9 cellular contexts compared by ENCODE assay signal in genomic region chr9:15299374-15299939, GRCh38. TPM values are rescaled to one million over a fixed set of nuclear protein-coding genes. Genes with fewer than 3 reads are reported as not detected.
DNase-seq lines count a peak whose midpoint lies in the region; ATAC-seq and TF ChIP-seq lines count a peak whose summit lies in the region.
"Had no signal": no experiment of that assay in that cellular context is flagged by ENCODE, and none has a peak within 500 bp of the region (broad histone marks: within the 10 kb centered on the region; RNA-seq: fewer than 3 reads in every experiment).

No MANE protein-coding gene starts in this region.

- no peaks in the 10 kb centered on the region for H3K9me3 ChIP-seq in thoracic aorta

- H3K27me3 Mint-ChIP-seq in chondrocyte (ENCODE audit: low read depth) (no peaks in the 10 kb centered on the region), mesothelial cell of epicardium (ENCODE audit: low read depth) (no peaks in the 10 kb centered on the region)

- TF ChIP-seq CTCF in chondrocyte (IDR thresholded peaks at IDR 0.05) (no peak), thoracic aorta (IDR thresholded peaks at IDR 0.05) (no peak), mesothelial cell of epicardium (IDR thresholded peaks at IDR 0.05; ENCODE audit: unreplicated experiment) (no peak)

- H3K4me3 Mint-ChIP-seq in chondrocyte (ENCODE audit: unreplicated experiment) = no peak overlapping the region
- H3K4me3 Mint-ChIP-seq in mesothelial cell of epicardium = no peak overlapping the region
- H3K4me3 Mint-ChIP-seq: neural crest cell had no signal

- DNase-seq in GDM1 (lab: John Stamatoyannopoulos, UW) (peak; percentile 53), T-helper 1 cell (peak; percentile 22 to 87 (median 38)), chondrocyte (ENCODE audit: low spot score) (no peak), thoracic aorta (ENCODE audit: low spot score) (no peak), ureter (ENCODE audit: low spot score) (no peak), NOMO-1 treated with DMSO at 0.1 percent for 48 hours (lab: John Stamatoyannopoulos, UW; ENCODE audit: unreplicated experiment) (no peak), mesothelial cell of epicardium (ENCODE audit: low spot score in 2 of 2, unreplicated experiment in 2 of 2) (no peak)

- H3K27ac Mint-ChIP-seq in chondrocyte (ENCODE audit: unreplicated experiment) = peak overlapping the region; percentile 2
- H3K27ac Mint-ChIP-seq in mesothelial cell of epicardium = no peak overlapping the region

- peak overlapping the region; percentile 47 to 90 for H3K27ac ChIP-seq in thoracic aorta

- peak; percentile 89 for ATAC-seq in GM21723 (IDR thresholded peaks at IDR 0.05; ENCODE audit: unreplicated experiment)
- no peak for ATAC-seq in thoracic aorta (ENCODE audit: insufficient number of reproducible peaks, low FRiP score, low read depth)

- H3K36me3 ChIP-seq in thoracic aorta = no peaks in the 10 kb centered on the region

- no peak overlapping the region for H3K4me3 ChIP-seq in thoracic aorta

- peaks cover 25 to 54% of the 10 kb centered on the region in 2 donors for H3K4me1 ChIP-seq in thoracic aorta (ENCODE audit: control insufficient read depth in 1 of 2, low read depth in 2 of 2)

- no peaks in the 10 kb centered on the region for H3K27me3 ChIP-seq in thoracic aorta (replicated peaks; ENCODE audit: insufficient read depth)

- H3K36me3 Mint-ChIP-seq in chondrocyte (ENCODE audit: low read depth) (peaks cover 23% of the 10 kb centered on the region), mesothelial cell of epicardium (peaks cover 12% of the 10 kb centered on the region)

- H3K9me3 Mint-ChIP-seq in chondrocyte (ENCODE audit: low read depth) (peaks cover 9% of the 10 kb centered on the region), mesothelial cell of epicardium (peaks cover 17% of the 10 kb centered on the region)

- peaks cover 70% of the 10 kb centered on the region for H3K4me1 Mint-ChIP-seq in chondrocyte (ENCODE audit: low read depth)
- peaks cover 10% of the 10 kb centered on the region for H3K4me1 Mint-ChIP-seq in mesothelial cell of epicardium
- H3K4me1 Mint-ChIP-seq: neural crest cell had no signal

RNA-seq across cellular contexts. Expression of gene TTC39B, which starts 7.6 kb away (rescaled TPM):
- total RNA-seq in chondrocyte (27.9 to 35.1 TPM (median 30.6 TPM) in 3 replicates), thoracic aorta (10 to 100 TPM; 24.2 to 46.7 TPM), ureter (18.6 TPM), mesothelial cell of epicardium (5.2 to 6.0 TPM (median 6.0 TPM) in 3 replicates)

Comparison
In these comparisons a context has a peak if more than half of its experiments do, and no peak if none do; other contexts are left out.
1. DNase-seq: peak in GDM1 (single experiment) and T-helper 1 cell (5 of 5); none in chondrocyte (single experiment), thoracic aorta (single experiment), ureter (single experiment), NOMO-1 treated with DMSO at 0.1 percent for 48 hours (single experiment) and mesothelial cell of epicardium (0 of 2).